In genomic region chr4:71498624-71499023, GRCh38 we compare ENCODE assay signal across 21 cellular contexts.
"Had no signal": no experiment of that assay in that cellular context is flagged by ENCODE, and none has a peak within 500 bp of the region (broad histone marks: within the 10 kb centered on the region; RNA-seq: fewer than 3 reads in every experiment).

No MANE protein-coding gene starts in this region.

- H3K4me1 ChIP-seq: esophagus squamous epithelium, gastrocnemius medialis, lower lobe of right lung, parathyroid adenoma, prostate gland, sigmoid colon, spleen, testis, tibial artery had no signal

- H3K27me3 ChIP-seq: esophagus squamous epithelium, gastrocnemius medialis, neutrophil, sigmoid colon, spleen, testis, tibial artery had no signal

- ATAC-seq: gastrocnemius medialis; left ventricle myocardium superior; lower lobe of right lung; natural killer cell; right cardiac atrium; stimulated activated memory B cell treated with anti-CD40 and anti-IgM and Interleukin-4, amounts not matched to agents 10 μg/mL and 1 μg/mL and 100 μg/mL, for 72 hours; stimulated activated naive CD8-positive, alpha-beta T cell treated with anti-CD3 and anti-CD28 coated beads, Interleukin-15, Interleukin-2, amounts not matched to agents 100 U/mL and 50 U/mL, for 24 hours had no signal

- H2AFZ ChIP-seq: parathyroid adenoma had no signal

- H3K36me3 ChIP-seq: esophagus squamous epithelium, gastrocnemius medialis, lower lobe of right lung, neutrophil, prostate gland, sigmoid colon, spleen, tibial artery had no signal

- H3K4me3 ChIP-seq: coronary artery, esophagus squamous epithelium, gastrocnemius medialis, lower lobe of right lung, prostate gland, sigmoid colon, spleen, testis, tibial artery had no signal

- DNase-seq: dermis blood vessel endothelial cell; effector memory CD4-positive, alpha-beta T cell; esophagus squamous epithelium; gastrocnemius medialis; head of caudate nucleus; left ventricle myocardium superior; lower lobe of right lung; natural killer cell; right cardiac atrium; sigmoid colon; spleen; stimulated activated CD4-positive, alpha-beta T cell treated with anti-CD3 and anti-CD28 coated beads, Interleukin-4, amount 100 ng/mL, for 4 hours; stimulated activated naive CD8-positive, alpha-beta T cell treated with anti-CD3 and anti-CD28 coated beads, Interleukin-15, Interleukin-2, amounts not matched to agents 100 U/mL and 50 U/mL, for 24 hours; substantia nigra; testis; tibial artery had no signal

- H3K9me3 ChIP-seq: esophagus squamous epithelium, gastrocnemius medialis, lower lobe of right lung, neutrophil, prostate gland, sigmoid colon, spleen, testis, tibial artery had no signal

- H3K27ac ChIP-seq: coronary artery, esophagus squamous epithelium, gastrocnemius medialis, lower lobe of right lung, neutrophil, parathyroid adenoma, sigmoid colon, spleen, testis, tibial artery had no signal

- H3K9ac ChIP-seq: parathyroid adenoma had no signal
